In genomic region chr4:48343035-48343434, GRCh38 we compare ENCODE assay signal across 9 cellular contexts. TPM values are rescaled to one million over a fixed set of nuclear protein-coding genes. Genes with fewer than 3 reads are reported as not detected.
DNase-seq lines count a peak whose midpoint lies in the region; ATAC-seq and TF ChIP-seq lines count a peak whose summit lies in the region.
"Had no signal": no experiment of that assay in that cellular context is flagged by ENCODE, and none has a peak within 500 bp of the region (broad histone marks: within the 10 kb centered on the region; RNA-seq: fewer than 3 reads in every experiment).

No MANE protein-coding gene starts in this region.

- no peaks in the 10 kb centered on the region for H3K27me3 Mint-ChIP-seq in dendritic cell treated with granulocyte-macrophage colony-stimulating factor and Interleukin-4, amounts not matched to agents 40 ng/mL and 50 ng/mL, for 4 days

- no peaks in the 10 kb centered on the region for H3K27me3 ChIP-seq in BLaER1 treated with 17β-estradiol and CSF1 and Interleukin-3, amounts not matched to agents 10 nM and 100 nM
- no peaks in the 10 kb centered on the region for H3K27me3 ChIP-seq in MG63
- H3K27me3 ChIP-seq in neural cell (ENCODE audit: insufficient read depth, low read depth, low read length), result no peaks in the 10 kb centered on the region
- no peaks in the 10 kb centered on the region for H3K27me3 ChIP-seq in Peyer's patch

- no peak for ATAC-seq in HG03135 (IDR thresholded peaks at IDR 0.05; ENCODE audit: unreplicated experiment)

- intact Hi-C loops in dendritic cell treated with granulocyte-macrophage colony-stimulating factor and Interleukin-4, amounts not matched to agents 40 ng/mL and 50 ng/mL, for 4 days (cut with micrococcal nuclease), result loop anchor here (5.0 to 10.0 kb wide), 3 partner anchors 39 to 861 kb away; partner anchors contain the start of gene NFXL1

- no peak for TF ChIP-seq CTCF in neural cell (IDR thresholded peaks at IDR 0.05; ENCODE audit: poor library complexity, severe bottlenecking)
- TF ChIP-seq CTCF in Peyer's patch (IDR thresholded peaks at IDR 0.05), result no peak

- H3K9ac ChIP-seq in BLaER1 treated with 17β-estradiol and CSF1 and Interleukin-3, amounts not matched to agents 10 nM and 100 nM, result peak overlapping the region; percentile 95 to 98 (median 97)
- H3K9ac ChIP-seq in neural cell (ENCODE audit: low read length), result peak overlapping the region; percentile 94

- TF ChIP-seq POLR2A in Peyer's patch (IDR thresholded peaks at IDR 0.05), result no peak

- peak overlapping the region; percentile 77 to 98 (median 98) for H3K4me3 ChIP-seq in BLaER1 treated with 17β-estradiol and CSF1 and Interleukin-3, amounts not matched to agents 10 nM and 100 nM
- H3K4me3 ChIP-seq in MG63 (peak overlapping the region; percentile 72), neural cell (ENCODE audit: low read length) (peak overlapping the region; percentile 87), Peyer's patch (peak overlapping the region in 2 of 4 donors; percentile 12 to 75)

- H3K27ac ChIP-seq in BLaER1 treated with 17β-estradiol and CSF1 and Interleukin-3, amounts not matched to agents 10 nM and 100 nM, result peak overlapping the region in 9 of 11 experiments; percentile 90 to 98 (median 94); a peak in 14 of 22 replicates
- peak overlapping the region; percentile 95 for H3K27ac ChIP-seq in neural cell (ENCODE audit: low read length)
- no peak overlapping the region for H3K27ac ChIP-seq in Peyer's patch

- H3K4me1 ChIP-seq in BLaER1 treated with 17β-estradiol and CSF1 and Interleukin-3, amounts not matched to agents 10 nM and 100 nM, result peaks cover 33 to 67% (median 39%) of the 10 kb centered on the region in 10 experiments
- peaks cover 0 to 23% (median 2%) of the 10 kb centered on the region in 4 donors for H3K4me1 ChIP-seq in Peyer's patch

- DNase-seq in MG63 (no peak), germinal center (ENCODE audit: low spot score) (no peak), Peyer's patch (no peak), NCI-H226 (no peak)
- DNase-seq: SHP77 had no signal

- H3K9me2 ChIP-seq in neural cell (ENCODE audit: insufficient read depth, low read length), result no peaks in the 10 kb centered on the region

- peaks cover 61% of the 10 kb centered on the region for H3K79me2 ChIP-seq in neural cell (replicated peaks; ENCODE audit: insufficient read depth, low read length)

- H3K9me3 Mint-ChIP-seq in dendritic cell treated with granulocyte-macrophage colony-stimulating factor and Interleukin-4, amounts not matched to agents 40 ng/mL and 50 ng/mL, for 4 days, result no peaks in the 10 kb centered on the region

- H3K4me2 ChIP-seq in BLaER1 treated with 17β-estradiol and CSF1 and Interleukin-3, amounts not matched to agents 10 nM and 100 nM, result peak overlapping the region; percentile 80 to 96 (median 93)
- peak overlapping the region; percentile 92 for H3K4me2 ChIP-seq in neural cell (ENCODE audit: low read length)

- peaks cover 27 to 65% (median 60%) of the 10 kb centered on the region in 11 experiments; a peak in 20 of 22 replicates for H4K20me1 ChIP-seq in BLaER1 treated with 17β-estradiol and CSF1 and Interleukin-3, amounts not matched to agents 10 nM and 100 nM
- H4K20me1 ChIP-seq in neural cell (ENCODE audit: insufficient read depth), result peaks cover 4% of the 10 kb centered on the region

- TF ChIP-seq EP300 in neural cell (conservative IDR thresholded peaks at IDR 0.05; ENCODE audit: poor library complexity, severe bottlenecking), result no peak

- peaks cover 15% of the 10 kb centered on the region for H3K36me3 Mint-ChIP-seq in dendritic cell treated with granulocyte-macrophage colony-stimulating factor and Interleukin-4, amounts not matched to agents 40 ng/mL and 50 ng/mL, for 4 days (ENCODE audit: low read depth)

- peaks cover 64% of the 10 kb centered on the region for H3K4me1 Mint-ChIP-seq in dendritic cell treated with granulocyte-macrophage colony-stimulating factor and Interleukin-4, amounts not matched to agents 40 ng/mL and 50 ng/mL, for 4 days (ENCODE audit: low read depth)

- H3F3A ChIP-seq in neural cell (ENCODE audit: insufficient read depth, low read length, poor library complexity, severe bottlenecking), result no peaks in the 10 kb centered on the region

- H3K27ac Mint-ChIP-seq in dendritic cell treated with granulocyte-macrophage colony-stimulating factor and Interleukin-4, amounts not matched to agents 40 ng/mL and 50 ng/mL, for 4 days, result peak overlapping the region; percentile 11

- no peaks in the 10 kb centered on the region for H3K9me3 ChIP-seq in BLaER1 treated with 17β-estradiol and CSF1 and Interleukin-3, amounts not matched to agents 10 nM and 100 nM (replicated peaks in 1 of 11)
- no peaks in the 10 kb centered on the region for H3K9me3 ChIP-seq in MG63
- H3K9me3 ChIP-seq in neural cell (ENCODE audit: low read length), result no peaks in the 10 kb centered on the region
- no peaks in the 10 kb centered on the region for H3K9me3 ChIP-seq in Peyer's patch

- peaks cover 0 to 4% (median 0%) of the 10 kb centered on the region in 11 experiments; a peak in 3 of 22 replicates for H3K36me3 ChIP-seq in BLaER1 treated with 17β-estradiol and CSF1 and Interleukin-3, amounts not matched to agents 10 nM and 100 nM
- H3K36me3 ChIP-seq in MG63 (no peaks in the 10 kb centered on the region), neural cell (ENCODE audit: insufficient read depth, low read length) (no peaks in the 10 kb centered on the region), Peyer's patch (no peaks in the 10 kb centered on the region)

- peak overlapping the region; percentile 99 for H3K4me3 Mint-ChIP-seq in dendritic cell treated with granulocyte-macrophage colony-stimulating factor and Interleukin-4, amounts not matched to agents 40 ng/mL and 50 ng/mL, for 4 days

- no peak overlapping the region for H2AFZ ChIP-seq in neural cell (ENCODE audit: low read depth, low read length)

- no peak for TF ChIP-seq RAD21 in neural cell (conservative IDR thresholded peaks at IDR 0.05)

TF ChIP-seq in neural cell, 6 proteins besides CTCF, POLR2A, EP300 and RAD21:
- no peak for TF ChIP-seq EZH2 (IDR thresholded peaks at IDR 0.05; ENCODE audit: borderline replicate concordance, insufficient read depth, low read length, poor library complexity, severe bottlenecking)
TF ChIP-seq in neural cell: peak in this region for 0.

RNA-seq across cellular contexts. Expression of gene SLAIN2, which starts 1.7 kb away (rescaled TPM):
- total RNA-seq in MG63 (2014; rRNA removed; shearing (Covaris generic); ENCODE audit: low replicate concordance), result 14.5 and 18.2 TPM in 2 replicates
- 18.0 and 43.2 TPM in 2 replicates for polyA plus RNA-seq in neural cell
- 175 and 199 TPM in 2 replicates for polyA minus RNA-seq in neural cell
- total RNA-seq in Peyer's patch, result 10 to 100 TPM; 19.1 to 40.9 (median 22.4) TPM

Comparison
In these comparisons a context has a peak if more than half of its experiments do, and no peak if none do; other contexts are left out.
1. H3K27ac ChIP-seq: peak in BLaER1 treated with 17β-estradiol and CSF1 and Interleukin-3, amounts not matched to agents 10 nM and 100 nM (9 of 11) and neural cell (single experiment); none in Peyer's patch (0 of 4).